ENCODE assay signal across 9 cellular contexts in the genomic region with DNA sequence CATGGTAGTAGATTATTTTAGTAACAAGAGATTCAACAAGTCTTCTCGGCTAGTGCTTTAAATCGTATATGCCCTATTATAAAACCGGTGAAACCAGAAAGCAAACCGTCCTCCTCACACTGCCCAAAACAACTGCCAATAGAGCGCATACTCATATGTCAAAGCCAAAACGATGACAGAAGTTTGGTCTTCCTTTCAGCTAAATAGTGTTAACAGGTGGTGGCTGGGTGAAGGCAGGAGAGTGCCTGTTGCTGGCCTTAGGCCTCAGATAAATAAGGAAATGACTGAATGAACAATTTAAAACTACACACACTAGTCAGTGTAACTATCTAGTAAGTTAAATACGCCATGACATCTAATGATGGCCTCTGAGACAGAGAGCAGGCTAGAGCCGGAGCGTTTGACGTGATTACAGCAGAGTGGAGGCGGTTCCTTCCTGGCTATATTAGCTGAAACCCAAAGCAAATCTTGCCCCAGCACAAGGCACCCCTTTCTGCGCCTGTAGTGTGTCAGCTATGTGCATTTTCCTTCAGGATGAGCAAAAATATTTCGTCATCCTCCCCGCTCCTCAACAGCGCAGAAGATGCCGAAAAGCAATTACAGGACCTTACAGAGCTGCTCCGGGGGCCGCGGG. TPM values are rescaled to one million over a fixed set of nuclear protein-coding genes. Genes with fewer than 3 reads are reported as not detected.
DNase-seq lines count a peak whose midpoint lies in the region; ATAC-seq and TF ChIP-seq lines count a peak whose summit lies in the region.
"Had no signal": no experiment of that assay in that cellular context is flagged by ENCODE, and none has a peak within 500 bp of the region (broad histone marks: within the 10 kb centered on the region; RNA-seq: fewer than 3 reads in every experiment).

No MANE protein-coding gene starts in this region.

- no peak for TF ChIP-seq CTCF in CD8-positive, alpha-beta T cell (IDR thresholded peaks at IDR 0.05)
- no peak for TF ChIP-seq CTCF in esophagus squamous epithelium (IDR thresholded peaks at IDR 0.05)

- no peak overlapping the region for H2BK15ac ChIP-seq in neuronal stem cell (ENCODE audit: low read length)

- peaks cover 2% of the 10 kb centered on the region for H3K4me1 Mint-ChIP-seq in CD8-positive, alpha-beta T cell (ENCODE audit: low read depth)

- peak overlapping the region; percentile 99 for H2AFZ ChIP-seq in neuronal stem cell (ENCODE audit: low read length)

- H3K4me1 ChIP-seq in CD8-positive, alpha-beta T cell (ENCODE audit: insufficient read depth, low read length) = peaks cover 4% of the 10 kb centered on the region
- H3K4me1 ChIP-seq in esophagus squamous epithelium = peaks cover 3 to 30% (median 18%) of the 10 kb centered on the region in 3 donors
- H3K4me1 ChIP-seq in neuronal stem cell (ENCODE audit: control insufficient read depth in 2 of 2, insufficient read depth in 1 of 2, low read depth in 1 of 2, low read length in 2 of 2) = peaks cover 2 to 11% of the 10 kb centered on the region in 2 donors

- H2BK5ac ChIP-seq in neuronal stem cell (ENCODE audit: low read length) = no peak overlapping the region

- no peaks in the 10 kb centered on the region for H3K36me3 Mint-ChIP-seq in CD8-positive, alpha-beta T cell

- no peak overlapping the region for H3K4me3 ChIP-seq in CD8-positive, alpha-beta T cell (ENCODE audit: low read depth, low read length)
- peak overlapping the region; percentile 46 to 68 (median 58) for H3K4me3 ChIP-seq in esophagus squamous epithelium
- peak overlapping the region in 1 of 2 donors; percentile 69 for H3K4me3 ChIP-seq in neuronal stem cell (ENCODE audit: low read length in 2 of 2)

- no peak overlapping the region for H3K4me2 ChIP-seq in neuronal stem cell (ENCODE audit: insufficient read depth, low read length, poor library complexity, severe bottlenecking)

- H2BK12ac ChIP-seq in neuronal stem cell (ENCODE audit: low read length) = no peak overlapping the region

- H3K27me3 Mint-ChIP-seq in CD8-positive, alpha-beta T cell (ENCODE audit: low read depth) = peaks cover 61% of the 10 kb centered on the region

- H3K4me3 Mint-ChIP-seq in CD8-positive, alpha-beta T cell = peak overlapping the region; percentile 13

- no peak overlapping the region for H3K27ac ChIP-seq in CD8-positive, alpha-beta T cell (ENCODE audit: low read depth, low read length)
- H3K27ac ChIP-seq in esophagus squamous epithelium (peak overlapping the region; percentile 23 to 73 (median 59)), neuronal stem cell (replicated peaks; ENCODE audit: low read length) (no peak overlapping the region)

- peaks cover 3% of the 10 kb centered on the region for H3K27me3 ChIP-seq in CD8-positive, alpha-beta T cell (ENCODE audit: insufficient read depth, low read length)
- H3K27me3 ChIP-seq in esophagus squamous epithelium = peaks cover 3 to 77% (median 5%) of the 10 kb centered on the region in 4 donors
- H3K27me3 ChIP-seq in neuronal stem cell (ENCODE audit: control insufficient read depth in 3 of 3, insufficient read depth in 3 of 3, low read depth in 1 of 3, low read length in 3 of 3) = peaks cover 7 to 35% (median 30%) of the 10 kb centered on the region in 3 experiments

- peaks cover 13% of the 10 kb centered on the region for H3K9me3 Mint-ChIP-seq in CD8-positive, alpha-beta T cell

- ATAC-seq in CD8-positive, alpha-beta T cell = no peak
- ATAC-seq in HG03095 (IDR thresholded peaks at IDR 0.05; ENCODE audit: unreplicated experiment) = no peak

- no peak overlapping the region for H4K91ac ChIP-seq in neuronal stem cell (ENCODE audit: low read depth, low read length, poor library complexity)

- H2BK120ac ChIP-seq in neuronal stem cell (ENCODE audit: low read depth, low read length) = no peak overlapping the region

- H3K27ac Mint-ChIP-seq in CD8-positive, alpha-beta T cell = no peak overlapping the region

- no peak overlapping the region for H3K4ac ChIP-seq in neuronal stem cell (ENCODE audit: low read length)

- intact Hi-C loops in CD8-positive, alpha-beta T cell (cut with DNase I, micrococcal nuclease) = no loop called here
- intact Hi-C loops in esophagus squamous epithelium (cut with DNase I) = no loop called here

- POLR2A ChIA-PET in CD8-positive, alpha-beta T cell (lab: Charles Lee) = no interaction called here

- DNase-seq in CD8-positive, alpha-beta T cell = no peak
- DNase-seq in NCI-H345 (lab: John Stamatoyannopoulos, UW) = peak; percentile 73
- DNase-seq in esophagus squamous epithelium (lab: John Stamatoyannopoulos, UW) = no peak
- DNase-seq in neuronal stem cell (ENCODE audit: low spot score) = no peak
- DNase-seq in NCI-H446 (lab: John Stamatoyannopoulos, UW) = no peak
- DNase-seq in activated effector memory CD4-positive, alpha-beta T cell treated with Interleukin-2 at 50 U/mL for 16 hours = no peak
- no peak for DNase-seq in hepatic stellate cell (ENCODE audit: low spot score)
- DNase-seq: activated naive CD4-positive, alpha-beta T cell treated with Interleukin-2 at 50 U/mL for 16 hours had no signal

- H4K8ac ChIP-seq in neuronal stem cell (ENCODE audit: low read depth, low read length) = no peak overlapping the region

- no peak overlapping the region for H2AK5ac ChIP-seq in neuronal stem cell (ENCODE audit: low read depth, low read length)

- no peak overlapping the region for H3K23ac ChIP-seq in neuronal stem cell (ENCODE audit: low read depth, low read length, poor library complexity)

- no peaks in the 10 kb centered on the region for H3K9me3 ChIP-seq in CD8-positive, alpha-beta T cell (ENCODE audit: low read length)
- H3K9me3 ChIP-seq in esophagus squamous epithelium (peaks cover 0 to 12% (median 11%) of the 10 kb centered on the region in 3 donors), neuronal stem cell (replicated peaks in 1 of 2; ENCODE audit: control insufficient read depth in 2 of 2, insufficient read depth in 1 of 2, low read depth in 1 of 2, low read length in 2 of 2) (peaks cover 2 to 22% of the 10 kb centered on the region in 2 donors)

- TF ChIP-seq POLR2A in esophagus squamous epithelium (IDR thresholded peaks at IDR 0.05) = no peak

- CTCF ChIA-PET in CD8-positive, alpha-beta T cell (lab: Charles Lee) = no interaction called here

- no peaks in the 10 kb centered on the region for H3K79me1 ChIP-seq in neuronal stem cell (ENCODE audit: low read depth, low read length)

- WGBS in esophagus squamous epithelium, 2 donors = 34 to 35% methylated on average over 11 to 18 of the region's 19 CpGs
- WGBS in neuronal stem cell (ENCODE audit: extremely low coverage in 2 of 2, insufficient read length in 2 of 2, insufficient replicate concordance in 1 of 2), 2 donors = no CpG with 5 or more reads among the region's 19 CpGs

- H3K18ac ChIP-seq in neuronal stem cell (ENCODE audit: low read length) = no peak overlapping the region

- no peak overlapping the region for H3K14ac ChIP-seq in neuronal stem cell (ENCODE audit: low read length)

- H3K36me3 ChIP-seq in CD8-positive, alpha-beta T cell (ENCODE audit: insufficient read depth, low read length) = no peaks in the 10 kb centered on the region
- H3K36me3 ChIP-seq in esophagus squamous epithelium = no peaks in the 10 kb centered on the region
- no peaks in the 10 kb centered on the region for H3K36me3 ChIP-seq in neuronal stem cell (replicated peaks in 1 of 2; ENCODE audit: control insufficient read depth in 2 of 2, insufficient read depth in 2 of 2, low read length in 2 of 2)

- no peak overlapping the region for H3K9ac ChIP-seq in neuronal stem cell (ENCODE audit: low read depth, low read length, poor library complexity)

RNA-seq across cellular contexts. Expression of a gene that starts 1.6 kb away (rescaled TPM):
- total RNA-seq in CD8-positive, alpha-beta T cell = under 1 TPM; 0.05 to 0.11 TPM
- total RNA-seq in esophagus squamous epithelium = 1 to 10 TPM in 2 of 4 donors, under 1 TPM in 2; 0.42 to 6.1 (median 1.0) TPM
- polyA plus RNA-seq in neuronal stem cell (2013, experiment 1 of 2) = 0.32 TPM
- polyA plus RNA-seq in neuronal stem cell (2013, experiment 2 of 2) = 0.39 TPM

Comparison
In these comparisons a context has a peak if more than half of its experiments do, and no peak if none do; other contexts are left out.
1. H3K27ac ChIP-seq: peak in esophagus squamous epithelium (4 of 4); none in CD8-positive, alpha-beta T cell (single experiment) and neuronal stem cell (single experiment).